Comparison of ENCODE assay signal across 15 cellular contexts in the genomic region with DNA sequence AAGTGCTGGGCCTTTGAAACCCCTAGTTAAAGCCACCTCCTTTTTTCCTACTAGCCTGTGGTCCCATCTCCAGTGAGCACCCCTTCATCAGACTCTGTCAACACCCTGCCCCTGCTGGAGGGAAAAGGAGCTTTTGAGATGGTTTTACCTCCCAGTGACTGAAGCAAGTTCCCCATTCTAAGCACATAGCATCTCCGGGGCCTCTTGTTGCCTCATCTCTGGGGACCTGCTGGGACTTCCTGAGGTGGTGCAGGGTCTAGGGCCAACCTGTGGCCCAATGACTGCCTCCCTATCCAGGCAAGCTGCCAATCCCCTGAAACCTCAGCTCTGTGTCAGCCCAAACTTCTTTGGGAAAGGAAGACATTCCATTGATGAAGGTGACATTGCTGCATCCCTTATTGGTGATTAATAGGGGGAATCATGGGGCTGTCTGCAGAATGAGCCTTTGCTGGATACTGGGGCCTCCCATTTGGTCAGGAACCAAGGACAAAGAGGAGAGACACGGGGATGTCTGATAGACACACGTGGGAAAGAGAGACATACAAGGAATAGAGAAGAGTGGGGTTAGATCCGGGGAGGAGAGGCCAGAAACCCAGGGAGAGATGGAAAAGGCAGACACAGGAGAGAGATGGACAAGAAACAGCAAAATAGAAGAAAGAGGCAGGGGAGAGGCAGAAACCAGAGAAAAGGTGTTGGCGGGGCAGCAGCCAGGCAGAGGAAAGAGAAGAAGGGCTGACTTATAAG. TPM values are rescaled to one million over a fixed set of nuclear protein-coding genes. Genes with fewer than 3 reads are reported as not detected.
DNase-seq lines count a peak whose midpoint lies in the region; ATAC-seq and TF ChIP-seq lines count a peak whose summit lies in the region.
"Had no signal": no experiment of that assay in that cellular context is flagged by ENCODE, and none has a peak within 500 bp of the region (broad histone marks: within the 10 kb centered on the region; RNA-seq: fewer than 3 reads in every experiment).

No MANE protein-coding gene starts in this region.

- intact Hi-C loops in activated CD8-positive, alpha-beta T cell treated with anti-CD3 and anti-CD28 coated beads for 36 hours (cut with micrococcal nuclease): no loop called here

- H3K36me3 Mint-ChIP-seq in central memory CD8-positive, alpha-beta T cell (ENCODE audit: insufficient read depth): peaks cover 3% of the 10 kb centered on the region
- no peaks in the 10 kb centered on the region for H3K36me3 Mint-ChIP-seq in neural crest cell (ENCODE audit: low read depth)
- no peaks in the 10 kb centered on the region for H3K36me3 Mint-ChIP-seq in activated CD8-positive, alpha-beta T cell treated with anti-CD3 and anti-CD28 coated beads for 36 hours (ENCODE audit: low read depth)

- H3K9me3 Mint-ChIP-seq in central memory CD8-positive, alpha-beta T cell: no peaks in the 10 kb centered on the region
- no peaks in the 10 kb centered on the region for H3K9me3 Mint-ChIP-seq in neural crest cell
- H3K9me3 Mint-ChIP-seq in activated CD8-positive, alpha-beta T cell treated with anti-CD3 and anti-CD28 coated beads for 36 hours: no peaks in the 10 kb centered on the region

- TF ChIP-seq CTCF in GM12865 (IDR thresholded peaks at IDR 0.05; ENCODE audit: insufficient read depth, low read depth, low read length, missing control alignments): peak; percentile 3
- TF ChIP-seq CTCF in neural crest cell (conservative IDR thresholded peaks at IDR 0.05): no peak
- TF ChIP-seq CTCF in activated CD8-positive, alpha-beta T cell treated with anti-CD3 and anti-CD28 coated beads for 36 hours (IDR thresholded peaks at IDR 0.05): no peak

- CTCF ChIA-PET in activated CD8-positive, alpha-beta T cell treated with anti-CD3 and anti-CD28 coated beads for 36 hours (lab: Charles Lee): interaction anchor here (1.1 to 1.3 kb wide), 2 partner anchors 11 to 54 kb away, joined by 3 read pairs; no protein-coding TSS in a partner anchor

- H3K4me3 ChIP-seq in GM12865 (ENCODE audit: low read depth, low read length): no peak overlapping the region
- H3K4me3 ChIP-seq: spleen had no signal

- DNase-seq in GM12865 (ENCODE audit: low read depth) (no peak), MV-4-11 (lab: John Stamatoyannopoulos, UW) (peak; percentile 51), neural crest cell (ENCODE audit: low read depth, low spot score) (no peak)
- DNase-seq in central memory CD8-positive, alpha-beta T cell (ENCODE audit: low spot score in 2 of 2): no peak
- DNase-seq in activated CD8-positive, alpha-beta T cell treated with anti-CD3 and anti-CD28 coated beads for 36 hours: no peak
- DNase-seq: activated T-cell treated with anti-CD3 and anti-CD28 coated beads, Interleukin-2, amount 50 U/mL, for 48 hours; EL; NCI-H2029; NCI-H748 treated with DMSO at 0.1 percent for 48 hours; RPMI8226; spleen; T1000 had no signal

- peaks cover 76% of the 10 kb centered on the region for H3K27me3 Mint-ChIP-seq in central memory CD8-positive, alpha-beta T cell
- H3K27me3 Mint-ChIP-seq in neural crest cell (ENCODE audit: low read depth): peaks cover 63% of the 10 kb centered on the region
- H3K27me3 Mint-ChIP-seq in activated CD8-positive, alpha-beta T cell treated with anti-CD3 and anti-CD28 coated beads for 36 hours: peaks cover 53% of the 10 kb centered on the region

- POLR2A ChIA-PET in activated CD8-positive, alpha-beta T cell treated with anti-CD3 and anti-CD28 coated beads for 36 hours (lab: Charles Lee): no interaction called here

- peak overlapping the region; percentile 23 for H3K4me3 Mint-ChIP-seq in central memory CD8-positive, alpha-beta T cell
- H3K4me3 Mint-ChIP-seq in neural crest cell: peak overlapping the region; percentile 35
- H3K4me3 Mint-ChIP-seq in activated CD8-positive, alpha-beta T cell treated with anti-CD3 and anti-CD28 coated beads for 36 hours: no peak overlapping the region

- no peak for ATAC-seq in central memory CD8-positive, alpha-beta T cell (replicated peaks; ENCODE audit: extremely low read depth, poor library complexity, severe bottlenecking)
- ATAC-seq in HG02571 (IDR thresholded peaks at IDR 0.05; ENCODE audit: unreplicated experiment) (no peak), GM21423 (IDR thresholded peaks at IDR 0.05; ENCODE audit: unreplicated experiment) (no peak)
- ATAC-seq in activated CD8-positive, alpha-beta T cell treated with anti-CD3 and anti-CD28 coated beads for 36 hours: no peak

- no peak overlapping the region for H3K27ac Mint-ChIP-seq in central memory CD8-positive, alpha-beta T cell (ENCODE audit: low read depth)
- no peak overlapping the region for H3K27ac Mint-ChIP-seq in neural crest cell (ENCODE audit: unreplicated experiment)
- H3K27ac Mint-ChIP-seq in activated CD8-positive, alpha-beta T cell treated with anti-CD3 and anti-CD28 coated beads for 36 hours: no peak overlapping the region

- H3K4me1 Mint-ChIP-seq in central memory CD8-positive, alpha-beta T cell: peaks cover 27% of the 10 kb centered on the region
- H3K4me1 Mint-ChIP-seq in neural crest cell: peaks cover 20% of the 10 kb centered on the region
- peaks cover 27% of the 10 kb centered on the region for H3K4me1 Mint-ChIP-seq in activated CD8-positive, alpha-beta T cell treated with anti-CD3 and anti-CD28 coated beads for 36 hours (ENCODE audit: low read depth)

RNA-seq across cellular contexts. Expression of a gene that starts 2.4 kb away (rescaled TPM):
- 7.1 and 7.7 TPM in 2 replicates for total RNA-seq in neural crest cell
- total RNA-seq in activated CD8-positive, alpha-beta T cell treated with anti-CD3 and anti-CD28 coated beads for 36 hours: not detected
- total RNA-seq: mesenteric fat pad had no signal

RNA-seq across cellular contexts. Expression of a gene that starts 18.1 kb away (rescaled TPM):
- 87.3 and 93.1 TPM in 2 replicates for total RNA-seq in neural crest cell
- total RNA-seq in activated CD8-positive, alpha-beta T cell treated with anti-CD3 and anti-CD28 coated beads for 36 hours: 10 to 100 TPM; 38.1 to 40.3 TPM
- total RNA-seq: mesenteric fat pad had no signal

RNA-seq across cellular contexts. Expression of a gene that starts 50.4 kb away (rescaled TPM):
- total RNA-seq in neural crest cell: not detected in 2 replicates
- not detected for total RNA-seq in activated CD8-positive, alpha-beta T cell treated with anti-CD3 and anti-CD28 coated beads for 36 hours
